Comparison of ENCODE assay signal across 8 cellular contexts in genomic region chr11:26331911-26332571, GRCh38. TPM values are rescaled to one million over a fixed set of nuclear protein-coding genes. Genes with fewer than 3 reads are reported as not detected.
DNase-seq lines count a peak whose midpoint lies in the region; ATAC-seq, FAIRE-seq and TF ChIP-seq lines count a peak whose summit lies in the region.

Gene ANO3 (plus strand): TSS chr11:26332130. CDS start chr11:26332276, 146 bp downstream.

- H3K36me3 ChIP-seq in parathyroid adenoma (ENCODE audit: control insufficient read depth, insufficient read depth, low read length), result no peaks in the 10 kb centered on the region
- H3K36me3 ChIP-seq in CD4-positive, alpha-beta memory T cell (ENCODE audit: insufficient read depth, low read length), result no peaks in the 10 kb centered on the region

- H3K9me3 Mint-ChIP-seq in CD4-positive, alpha-beta memory T cell, result peaks cover 1 to 9% (median 3%) of the 10 kb centered on the region in 8 donors

- ATAC-seq in HG02678 (IDR thresholded peaks at IDR 0.05; ENCODE audit: unreplicated experiment), result peak; percentile 94

- H3K9ac ChIP-seq in parathyroid adenoma, result no peak within 1 kb of the TSS

- intact Hi-C loops in CD4-positive, alpha-beta memory T cell (cut with micrococcal nuclease), result no loop called here

- H3K27me3 ChIP-seq in parathyroid adenoma (ENCODE audit: control insufficient read depth, insufficient read depth, low read length), result no peaks in the 10 kb centered on the region
- no peaks in the 10 kb centered on the region for H3K27me3 ChIP-seq in CD4-positive, alpha-beta memory T cell (ENCODE audit: insufficient read depth, low read length)

- H3K4me2 ChIP-seq in parathyroid adenoma (ENCODE audit: low read length), result peak within 1 kb of the TSS; percentile 59

- no peaks in the 10 kb centered on the region for H3K9me3 ChIP-seq in parathyroid adenoma (ENCODE audit: control insufficient read depth, low read length)
- H3K9me3 ChIP-seq in CD4-positive, alpha-beta memory T cell (ENCODE audit: control insufficient read depth in 1 of 2, low read length in 2 of 2), result no peaks in the 10 kb centered on the region

- H2AFZ ChIP-seq in parathyroid adenoma, result no peak within 1 kb of the TSS

- TF ChIP-seq POLR2A in GM12891 (IDR thresholded peaks at IDR 0.05; ENCODE audit: low read depth, low read length), result no peak

- H3K79me2 ChIP-seq in parathyroid adenoma, result no peaks in the 10 kb centered on the region

- peak; percentile 55 for TF ChIP-seq CTCF in WI38 (IDR thresholded peaks at IDR 0.05; ENCODE audit: low read depth, low read length)
- peak; percentile 10 for TF ChIP-seq CTCF in parathyroid adenoma (IDR thresholded peaks at IDR 0.05)

- FAIRE-seq in GM12891 (lab: Jason Lieb, UNC), result no peak

- H3K4me1 Mint-ChIP-seq in CD4-positive, alpha-beta memory T cell, result peaks cover 0 to 1% (median 0%) of the 10 kb centered on the region in 4 donors

- CTCF ChIA-PET in CD4-positive, alpha-beta memory T cell (lab: Charles Lee; ENCODE audit: partially characterized antibody), result no interaction called here

- no peaks in the 10 kb centered on the region for H3K36me3 Mint-ChIP-seq in CD4-positive, alpha-beta memory T cell

- no peaks in the 10 kb centered on the region for H3K4me1 ChIP-seq in parathyroid adenoma
- H3K4me1 ChIP-seq in CD4-positive, alpha-beta memory T cell (ENCODE audit: insufficient read depth, low read length), result no peaks in the 10 kb centered on the region

- no peak within 1 kb of the TSS for H3K27ac Mint-ChIP-seq in CD4-positive, alpha-beta memory T cell

- H3K4me3 Mint-ChIP-seq in CD4-positive, alpha-beta memory T cell, result peak within 1 kb of the TSS in 1 of 8 donors; percentile 34

- H3K27me3 Mint-ChIP-seq in CD4-positive, alpha-beta memory T cell, result no peaks in the 10 kb centered on the region

- POLR2A ChIA-PET in CD4-positive, alpha-beta memory T cell (lab: Charles Lee; ENCODE audit: partially characterized antibody), result no interaction called here

- H3K27ac ChIP-seq in parathyroid adenoma, result no peak within 1 kb of the TSS
- H3K27ac ChIP-seq in CD4-positive, alpha-beta memory T cell (ENCODE audit: low read depth, low read length), result no peak within 1 kb of the TSS

- peak within 1 kb of the TSS; percentile 41 for H3K4me3 ChIP-seq in WI38 (ENCODE audit: low read depth, low read length)
- no peak within 1 kb of the TSS for H3K4me3 ChIP-seq in parathyroid adenoma (ENCODE audit: low read depth, low read length)
- H3K4me3 ChIP-seq in CD4-positive, alpha-beta memory T cell (ENCODE audit: low read length in 2 of 2), result no peak within 1 kb of the TSS

- DNase-seq in A172 (ENCODE audit: low spot score), result peak; percentile 11
- DNase-seq in GM12891 (ENCODE audit: insufficient read length, low spot score), result peak; percentile 37
- peak; percentile 92 for DNase-seq in NCI-H1105 treated with DMSO at 0.1 percent for 48 hours (lab: John Stamatoyannopoulos, UW)
- DNase-seq in glomerular visceral epithelial cell (ENCODE audit: extremely low spot score), result peak; percentile 66
- DNase-seq in CD4-positive, alpha-beta memory T cell, result no peak

TF ChIP-seq in GM12891, 5 proteins besides CTCF, POLR2A, EP300 and RAD21:
- TF ChIP-seq TAF1 (IDR thresholded peaks at IDR 0.05; ENCODE audit: low read depth, low read length) (no peak), POLR2AphosphoS5 (IDR thresholded peaks at IDR 0.05; ENCODE audit: low read depth, low read length) (no peak), PAX5 (IDR thresholded peaks at IDR 0.05; ENCODE audit: insufficient read depth, low read length, severe bottlenecking) (no peak), SPI1 (IDR thresholded peaks at IDR 0.05; ENCODE audit: low read depth, low read length) (no peak), POU2F2 (IDR thresholded peaks at IDR 0.05; ENCODE audit: low read depth, low read length) (no peak)
TF ChIP-seq in GM12891: peak in this region for 0.

RNA-seq across cellular contexts. Expression of gene ANO3, which starts in this region (rescaled TPM):
- 1.5 and 1.7 TPM in 2 replicates for total RNA-seq in A172 (2014; rRNA removed; shearing (Covaris generic))
- polyA plus RNA-seq in GM12891 (2012; ENCODE audit: low read depth, missing spikeins), result 0.05 TPM
- not detected for total RNA-seq in CD4-positive, alpha-beta memory T cell
- not detected for polyA plus RNA-seq in CD4-positive, alpha-beta memory T cell

Comparison
In these comparisons a context has a peak if more than half of its experiments do, and no peak if none do; other contexts are left out.
1. DNase-seq: peak in A172 (single experiment), GM12891 (single experiment), NCI-H1105 treated with DMSO at 0.1 percent for 48 hours (single experiment) and glomerular visceral epithelial cell (single experiment); none in CD4-positive, alpha-beta memory T cell (0 of 5).